In the genomic region with DNA sequence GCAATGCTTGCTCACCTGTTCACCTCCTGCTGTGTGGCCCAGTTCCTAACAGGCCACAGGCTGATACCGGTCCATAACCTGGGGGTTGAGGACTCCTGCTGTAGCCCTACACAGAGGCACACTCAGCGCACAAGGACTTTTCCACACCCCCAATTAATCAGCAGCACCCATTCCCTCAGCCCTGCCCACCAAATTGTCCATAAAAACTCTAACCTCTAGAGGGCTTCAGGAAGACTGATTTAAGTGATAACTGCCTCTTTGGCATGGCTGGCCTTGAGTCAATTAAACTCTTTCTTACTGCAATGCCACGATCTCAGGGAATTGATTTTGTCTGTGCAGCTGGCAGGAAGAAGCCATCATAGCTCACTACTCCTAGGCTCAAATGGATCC, we compare ENCODE assay signal across 1 cellular context.
A peak's percentile ranks its signal among the peaks of the same experiment; 100 is the strongest.
TF ChIP-seq lines count a peak whose summit lies in the region.

No MANE protein-coding gene starts in this region.

TF ChIP-seq in K562, 482 proteins besides CTCF, POLR2A, EP300 and RAD21 (continued from another document):
- TF ChIP-seq ZNF274 (IDR thresholded peaks at IDR 0.05; ENCODE audit: borderline replicate concordance, low read depth, low read length) (no peak), ZNF124 (CRISPR knock-in tag; IDR thresholded peaks at IDR 0.05) (no peak), ARNT (IDR thresholded peaks at IDR 0.05) (no peak), ZNF445 (CRISPR knock-in tag; IDR thresholded peaks at IDR 0.05; ENCODE audit: low read depth) (no peak), ZNF77 (CRISPR knock-in tag; IDR thresholded peaks at IDR 0.05) (no peak), TSC22D4 (tag; IDR thresholded peaks at IDR 0.05) (no peak), ZNF699 (CRISPR knock-in tag; IDR thresholded peaks at IDR 0.05; ENCODE audit: insufficient replicate concordance) (no peak), MCM7 (IDR thresholded peaks at IDR 0.05) (no peak), MYC (IDR thresholded peaks at IDR 0.05; ENCODE audit: low read depth, low read length) (no peak), MYC (CRISPR knock-in tag; IDR thresholded peaks at IDR 0.05; ENCODE audit: borderline replicate concordance, low read depth) (no peak), ZNF408 (CRISPR knock-in tag; IDR thresholded peaks at IDR 0.05; ENCODE audit: low read depth) (no peak), SP1 (CRISPR knock-in tag; IDR thresholded peaks at IDR 0.05) (0 out of 2 replicates have a peak, but pooled peaks have one; percentile 6), ETV6 (IDR thresholded peaks at IDR 0.05; ENCODE audit: borderline replicate concordance in 1 of 2, low read depth in 2 of 2, low read length in 1 of 2) (no peak), ETV6 (CRISPR knock-in tag; IDR thresholded peaks at IDR 0.05; ENCODE audit: borderline replicate concordance) (no peak), CBX5 (IDR thresholded peaks at IDR 0.05; ENCODE audit: borderline replicate concordance, low read depth) (no peak), STAT5B (CRISPR knock-in tag; IDR thresholded peaks at IDR 0.05) (no peak)
- TF ChIP-seq, protein P1, sequence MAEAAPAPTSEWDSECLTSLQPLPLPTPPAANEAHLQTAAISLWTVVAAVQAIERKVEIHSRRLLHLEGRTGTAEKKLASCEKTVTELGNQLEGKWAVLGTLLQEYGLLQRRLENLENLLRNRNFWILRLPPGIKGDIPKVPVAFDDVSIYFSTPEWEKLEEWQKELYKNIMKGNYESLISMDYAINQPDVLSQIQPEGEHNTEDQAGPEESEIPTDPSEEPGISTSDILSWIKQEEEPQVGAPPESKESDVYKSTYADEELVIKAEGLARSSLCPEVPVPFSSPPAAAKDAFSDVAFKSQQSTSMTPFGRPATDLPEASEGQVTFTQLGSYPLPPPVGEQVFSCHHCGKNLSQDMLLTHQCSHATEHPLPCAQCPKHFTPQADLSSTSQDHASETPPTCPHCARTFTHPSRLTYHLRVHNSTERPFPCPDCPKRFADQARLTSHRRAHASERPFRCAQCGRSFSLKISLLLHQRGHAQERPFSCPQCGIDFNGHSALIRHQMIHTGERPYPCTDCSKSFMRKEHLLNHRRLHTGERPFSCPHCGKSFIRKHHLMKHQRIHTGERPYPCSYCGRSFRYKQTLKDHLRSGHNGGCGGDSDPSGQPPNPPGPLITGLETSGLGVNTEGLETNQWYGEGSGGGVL (CRISPR knock-in tag; IDR thresholded peaks at IDR 0.05): no peak
- TF ChIP-seq, protein P2, sequence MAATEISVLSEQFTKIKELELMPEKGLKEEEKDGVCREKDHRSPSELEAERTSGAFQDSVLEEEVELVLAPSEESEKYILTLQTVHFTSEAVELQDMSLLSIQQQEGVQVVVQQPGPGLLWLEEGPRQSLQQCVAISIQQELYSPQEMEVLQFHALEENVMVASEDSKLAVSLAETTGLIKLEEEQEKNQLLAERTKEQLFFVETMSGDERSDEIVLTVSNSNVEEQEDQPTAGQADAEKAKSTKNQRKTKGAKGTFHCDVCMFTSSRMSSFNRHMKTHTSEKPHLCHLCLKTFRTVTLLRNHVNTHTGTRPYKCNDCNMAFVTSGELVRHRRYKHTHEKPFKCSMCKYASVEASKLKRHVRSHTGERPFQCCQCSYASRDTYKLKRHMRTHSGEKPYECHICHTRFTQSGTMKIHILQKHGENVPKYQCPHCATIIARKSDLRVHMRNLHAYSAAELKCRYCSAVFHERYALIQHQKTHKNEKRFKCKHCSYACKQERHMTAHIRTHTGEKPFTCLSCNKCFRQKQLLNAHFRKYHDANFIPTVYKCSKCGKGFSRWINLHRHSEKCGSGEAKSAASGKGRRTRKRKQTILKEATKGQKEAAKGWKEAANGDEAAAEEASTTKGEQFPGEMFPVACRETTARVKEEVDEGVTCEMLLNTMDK (IDR thresholded peaks at IDR 0.05; ENCODE audit: borderline replicate concordance, insufficient read depth, low read depth, low read length, poor library complexity, severe bottlenecking): no peak
- TF ChIP-seq, protein P3, sequence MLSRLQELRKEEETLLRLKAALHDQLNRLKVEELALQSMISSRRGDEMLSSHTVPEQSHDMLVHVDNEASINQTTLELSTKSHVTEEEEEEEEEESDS (CRISPR knock-in tag; IDR thresholded peaks at IDR 0.05): no peak
- TF ChIP-seq, protein P4, sequence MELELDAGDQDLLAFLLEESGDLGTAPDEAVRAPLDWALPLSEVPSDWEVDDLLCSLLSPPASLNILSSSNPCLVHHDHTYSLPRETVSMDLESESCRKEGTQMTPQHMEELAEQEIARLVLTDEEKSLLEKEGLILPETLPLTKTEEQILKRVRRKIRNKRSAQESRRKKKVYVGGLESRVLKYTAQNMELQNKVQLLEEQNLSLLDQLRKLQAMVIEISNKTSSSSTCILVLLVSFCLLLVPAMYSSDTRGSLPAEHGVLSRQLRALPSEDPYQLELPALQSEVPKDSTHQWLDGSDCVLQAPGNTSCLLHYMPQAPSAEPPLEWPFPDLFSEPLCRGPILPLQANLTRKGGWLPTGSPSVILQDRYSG (tag; conservative IDR thresholded peaks at IDR 0.05; ENCODE audit: low read depth): no peak
- TF ChIP-seq, protein P5, sequence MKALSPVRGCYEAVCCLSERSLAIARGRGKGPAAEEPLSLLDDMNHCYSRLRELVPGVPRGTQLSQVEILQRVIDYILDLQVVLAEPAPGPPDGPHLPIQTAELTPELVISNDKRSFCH (CRISPR knock-in tag; IDR thresholded peaks at IDR 0.05): no peak
- TF ChIP-seq, protein P5 (tag; IDR thresholded peaks at IDR 0.05): no peak
- TF ChIP-seq, protein P6, sequence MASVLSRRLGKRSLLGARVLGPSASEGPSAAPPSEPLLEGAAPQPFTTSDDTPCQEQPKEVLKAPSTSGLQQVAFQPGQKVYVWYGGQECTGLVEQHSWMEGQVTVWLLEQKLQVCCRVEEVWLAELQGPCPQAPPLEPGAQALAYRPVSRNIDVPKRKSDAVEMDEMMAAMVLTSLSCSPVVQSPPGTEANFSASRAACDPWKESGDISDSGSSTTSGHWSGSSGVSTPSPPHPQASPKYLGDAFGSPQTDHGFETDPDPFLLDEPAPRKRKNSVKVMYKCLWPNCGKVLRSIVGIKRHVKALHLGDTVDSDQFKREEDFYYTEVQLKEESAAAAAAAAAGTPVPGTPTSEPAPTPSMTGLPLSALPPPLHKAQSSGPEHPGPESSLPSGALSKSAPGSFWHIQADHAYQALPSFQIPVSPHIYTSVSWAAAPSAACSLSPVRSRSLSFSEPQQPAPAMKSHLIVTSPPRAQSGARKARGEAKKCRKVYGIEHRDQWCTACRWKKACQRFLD (CRISPR knock-in tag; IDR thresholded peaks at IDR 0.05): no peak
- TF ChIP-seq, protein P7, sequence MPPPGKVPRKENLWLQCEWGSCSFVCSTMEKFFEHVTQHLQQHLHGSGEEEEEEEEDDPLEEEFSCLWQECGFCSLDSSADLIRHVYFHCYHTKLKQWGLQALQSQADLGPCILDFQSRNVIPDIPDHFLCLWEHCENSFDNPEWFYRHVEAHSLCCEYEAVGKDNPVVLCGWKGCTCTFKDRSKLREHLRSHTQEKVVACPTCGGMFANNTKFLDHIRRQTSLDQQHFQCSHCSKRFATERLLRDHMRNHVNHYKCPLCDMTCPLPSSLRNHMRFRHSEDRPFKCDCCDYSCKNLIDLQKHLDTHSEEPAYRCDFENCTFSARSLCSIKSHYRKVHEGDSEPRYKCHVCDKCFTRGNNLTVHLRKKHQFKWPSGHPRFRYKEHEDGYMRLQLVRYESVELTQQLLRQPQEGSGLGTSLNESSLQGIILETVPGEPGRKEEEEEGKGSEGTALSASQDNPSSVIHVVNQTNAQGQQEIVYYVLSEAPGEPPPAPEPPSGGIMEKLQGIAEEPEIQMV (tag; conservative IDR thresholded peaks at IDR 0.05; ENCODE audit: low read depth): no peak
- TF ChIP-seq, protein P8, sequence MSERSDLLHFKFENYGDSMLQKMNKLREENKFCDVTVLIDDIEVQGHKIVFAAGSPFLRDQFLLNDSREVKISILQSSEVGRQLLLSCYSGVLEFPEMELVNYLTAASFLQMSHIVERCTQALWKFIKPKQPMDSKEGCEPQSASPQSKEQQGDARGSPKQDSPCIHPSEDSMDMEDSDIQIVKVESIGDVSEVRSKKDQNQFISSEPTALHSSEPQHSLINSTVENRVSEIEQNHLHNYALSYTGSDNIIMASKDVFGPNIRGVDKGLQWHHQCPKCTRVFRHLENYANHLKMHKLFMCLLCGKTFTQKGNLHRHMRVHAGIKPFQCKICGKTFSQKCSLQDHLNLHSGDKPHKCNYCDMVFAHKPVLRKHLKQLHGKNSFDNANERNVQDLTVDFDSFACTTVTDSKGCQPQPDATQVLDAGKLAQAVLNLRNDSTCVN (CRISPR knock-in tag; IDR thresholded peaks at IDR 0.05): no peak
TF ChIP-seq in K562: peak in this region for 30.
